7 cellular contexts compared by ENCODE assay signal in genomic region chrX:110004210-110004609, GRCh38. TPM values are rescaled to one million over a fixed set of nuclear protein-coding genes. Genes with fewer than 3 reads are reported as not detected.
DNase-seq lines count a peak whose midpoint lies in the region; ATAC-seq and TF ChIP-seq lines count a peak whose summit lies in the region.

No MANE protein-coding gene starts in this region.

- H3K27me3 Mint-ChIP-seq in WTC11 (ENCODE audit: low read depth) = no peaks in the 10 kb centered on the region; the same call in 1 of the 2 replicates

- peaks cover 3% of the 10 kb centered on the region for H3K4me1 ChIP-seq in iPS-15b (ENCODE audit: control insufficient read depth, insufficient read depth, low read length)

- no peak overlapping the region for H3K9ac ChIP-seq in iPS-15b (ENCODE audit: low read depth, low read length)

- H3K27me3 ChIP-seq in iPS-15b (ENCODE audit: control insufficient read depth, insufficient read depth, low read length) = peaks cover 3% of the 10 kb centered on the region

- no peaks in the 10 kb centered on the region for H3K36me3 Mint-ChIP-seq in WTC11

- H3K9me3 Mint-ChIP-seq in WTC11 = no peaks in the 10 kb centered on the region

- peak overlapping the region; percentile 83 for H3K4me3 Mint-ChIP-seq in WTC11

- POLR2A ChIA-PET in WTC11 (lab: Charles Lee) = no interaction called here

- TF ChIP-seq CTCF in HFF-Myc (IDR thresholded peaks at IDR 0.05; ENCODE audit: low read depth, low read length, missing control alignments) (no peak), WTC11 (IDR thresholded peaks at IDR 0.05) (no peak)

- no peak overlapping the region for H3K27ac Mint-ChIP-seq in WTC11

- no peaks in the 10 kb centered on the region for H3K36me3 ChIP-seq in iPS-15b (ENCODE audit: control insufficient read depth, insufficient read depth, low read length)

- peaks cover 34% of the 10 kb centered on the region for H3K4me1 Mint-ChIP-seq in WTC11

- DNase-seq in HFF-Myc (ENCODE audit: extremely low read depth, low read depth) (no peak), WTC11 (ENCODE audit: low spot score) (peak; percentile 14), renal cortical epithelial cell (ENCODE audit: low read depth) (peak; percentile 51), NCI-H2171 (lab: John Stamatoyannopoulos, UW) (no peak), pons (ENCODE audit: low spot score) (no peak), NCI-H187 treated with DMSO at 0.1 percent for 48 hours (lab: John Stamatoyannopoulos, UW) (no peak)

- CTCF ChIA-PET in WTC11 (lab: Charles Lee) = no interaction called here

- H3K4me3 ChIP-seq in HFF-Myc (replicated peaks; ENCODE audit: low read depth, low read length) = peak overlapping the region; percentile 48; the same call in 1 of the 2 replicates
- peak overlapping the region; percentile 84 for H3K4me3 ChIP-seq in iPS-15b (ENCODE audit: low read depth, low read length)

- ATAC-seq in WTC11 = no peak

- H3K9me3 ChIP-seq in iPS-15b (ENCODE audit: control insufficient read depth, insufficient read depth, low read length) = no peaks in the 10 kb centered on the region

TF ChIP-seq in WTC11, 78 proteins besides CTCF, POLR2A, EP300 and RAD21:
- TF ChIP-seq ZSCAN18 (CRISPR knock-in tag; IDR thresholded peaks at IDR 0.05) (no peak), PRRX2 (CRISPR knock-in tag; IDR thresholded peaks at IDR 0.05) (no peak), FOXP4 (CRISPR knock-in tag; IDR thresholded peaks at IDR 0.05) (no peak), NR1H2 (CRISPR knock-in tag; IDR thresholded peaks at IDR 0.05) (no peak), GRHL2 (CRISPR knock-in tag; IDR thresholded peaks at IDR 0.05; ENCODE audit: insufficient replicate concordance, severe bottlenecking) (no peak), TEAD1 (CRISPR knock-in tag; IDR thresholded peaks at IDR 0.05) (no peak), GABPB1 (CRISPR knock-in tag; IDR thresholded peaks at IDR 0.05) (no peak), ATF6 (CRISPR knock-in tag; IDR thresholded peaks at IDR 0.05) (no peak), MYBL2 (CRISPR knock-in tag; IDR thresholded peaks at IDR 0.05) (no peak), ZNF121 (CRISPR knock-in tag; IDR thresholded peaks at IDR 0.05) (no peak), CREB1 (CRISPR knock-in tag; IDR thresholded peaks at IDR 0.05) (no peak), ZNF671 (CRISPR knock-in tag; IDR thresholded peaks at IDR 0.05) (no peak), ZNF532 (CRISPR knock-in tag; IDR thresholded peaks at IDR 0.05; ENCODE audit: borderline replicate concordance) (no peak), NFYB (CRISPR knock-in tag; conservative IDR thresholded peaks at IDR 0.05; ENCODE audit: low read depth) (no peak), PRDM15 (CRISPR knock-in tag; IDR thresholded peaks at IDR 0.05) (no peak)

RNA-seq across cellular contexts. Expression of gene TMEM164, which starts 1.3 kb away (rescaled TPM):
- 16.0 to 22.3 TPM (median 19.2 TPM) in 3 replicates for total RNA-seq in WTC11 (2021)
- 12.7 and 17.3 TPM in 2 replicates for total RNA-seq in renal cortical epithelial cell

Comparison
In these comparisons a context has a peak if more than half of its experiments do, and no peak if none do; other contexts are left out.
1. DNase-seq: peak in WTC11 (single experiment) and renal cortical epithelial cell (single experiment); none in HFF-Myc (single experiment), NCI-H2171 (single experiment), pons (single experiment) and NCI-H187 treated with DMSO at 0.1 percent for 48 hours (single experiment).